Comparison of ENCODE assay signal across 7 cellular contexts in genomic region chr3:32175607-32176197, GRCh38.
DNase-seq lines count a peak whose midpoint lies in the region; TF ChIP-seq lines count a peak whose summit lies in the region.

No MANE protein-coding gene starts in this region.

- no peak for TF ChIP-seq POLR2A in adrenal gland (IDR thresholded peaks at IDR 0.05)

- TF ChIP-seq CTCF in adrenal gland (IDR thresholded peaks at IDR 0.05) = peak; percentile 14 to 69 (median 46)

- intact Hi-C loops in adrenal gland (cut with DNase I) = loop anchor here in 1 of 2 donors (5.0 to 10.0 kb wide), 2 partner anchors 167 to 289 kb away; no protein-coding TSS in a partner anchor

- no peaks in the 10 kb centered on the region for H3K36me3 ChIP-seq in adrenal gland (replicated peaks in 1 of 2)
- H3K36me3 ChIP-seq in MG63 = no peaks in the 10 kb centered on the region

- peaks cover 0 to 9% (median 0%) of the 10 kb centered on the region in 3 donors for H3K9me3 ChIP-seq in adrenal gland (replicated peaks in 1 of 3)
- H3K9me3 ChIP-seq in MG63 = no peaks in the 10 kb centered on the region

- in situ Hi-C loops in G401 (cut with HindIII; ENCODE audit: low sequenced_read_pairs) = loop anchor here (10.0 kb wide), 1 partner anchor 169 kb away; no protein-coding TSS in a partner anchor

- DNase-seq in G401 (ENCODE audit: low spot score) (peak; percentile 37), HuH-7.5 (ENCODE audit: low spot score) (peak; percentile 80), SHP77 treated with DMSO at 0.1 percent for 48 hours (lab: John Stamatoyannopoulos, UW) (peak; percentile 29), adrenal gland (peak in 6 of 7 donors; percentile 33 to 68 (median 42)), iris pigment epithelial cell (ENCODE audit: low read depth) (peak; percentile 63), MG63 (no peak)
- peak; percentile 49 to 52 for DNase-seq in stimulated activated CD4-positive, alpha-beta T cell treated with anti-CD3 and anti-CD28 coated beads, Interleukin-4, amount 100 ng/mL, for 48 hours (ENCODE audit: low read depth in 2 of 2)

- H3K27ac ChIP-seq in adrenal gland = no peak overlapping the region

- H3K27me3 ChIP-seq in adrenal gland (no peaks in the 10 kb centered on the region), MG63 (no peaks in the 10 kb centered on the region)

- H3K4me3 ChIP-seq in adrenal gland (no peak overlapping the region), MG63 (no peak overlapping the region)

- 36 to 47% (median 43%) methylated on average over 7 of the region's 7 CpGs for WGBS in adrenal gland, 4 donors

- H3K4me1 ChIP-seq in adrenal gland (replicated peaks in 1 of 2) = no peaks in the 10 kb centered on the region
